8 cellular contexts compared by ENCODE assay signal in genomic region chr16:8621221-8621571, GRCh38. TPM values are rescaled to one million over a fixed set of nuclear protein-coding genes. Genes with fewer than 3 reads are reported as not detected.
A peak's percentile ranks its signal among the peaks of the same experiment; 100 is the strongest.
DNase-seq lines count a peak whose midpoint lies in the region; ATAC-seq and TF ChIP-seq lines count a peak whose summit lies in the region.

No MANE protein-coding gene starts in this region.

- no peaks in the 10 kb centered on the region for H3K9me3 ChIP-seq in SJCRH30 (replicated peaks)

- TF ChIP-seq CTCF in GM12875 (IDR thresholded peaks at IDR 0.05; ENCODE audit: borderline replicate concordance, insufficient read depth, low read depth, low read length) = no peak
- TF ChIP-seq CTCF in fibroblast of pulmonary artery (IDR thresholded peaks at IDR 0.05; ENCODE audit: low read length, missing control alignments) = no peak

- no peak for DNase-seq in SJCRH30
- peak; percentile 4 for DNase-seq in fibroblast of pulmonary artery (ENCODE audit: low read depth)
- DNase-seq in renal cortical epithelial cell (ENCODE audit: low read depth) = peak; percentile 1
- DNase-seq in hepatic stellate cell (ENCODE audit: low spot score) = no peak
- DNase-seq in kidney tubule cell (ENCODE audit: low spot score) = no peak
- no peak for DNase-seq in Ammon's horn (ENCODE audit: low spot score)

- H3K4me3 ChIP-seq in GM12875 (ENCODE audit: low read depth, low read length) (peak overlapping the region; percentile 60), SJCRH30 (peak overlapping the region; percentile 97), fibroblast of pulmonary artery (replicated peaks; ENCODE audit: low read depth, low read length) (peak overlapping the region; percentile 87)

- peaks cover 4% of the 10 kb centered on the region; the same call in 1 of the 2 replicates for H3K4me1 ChIP-seq in SJCRH30

- H3K27me3 ChIP-seq in SJCRH30 = 0 out of 2 replicates have a peak, but pooled peaks cover 4% of the 10 kb centered on the region

- no peak for ATAC-seq in HG02763 (IDR thresholded peaks at IDR 0.05; ENCODE audit: unreplicated experiment)

- peaks cover 8% of the 10 kb centered on the region for H3K36me3 ChIP-seq in SJCRH30

- no peak overlapping the region for H3K27ac ChIP-seq in SJCRH30

RNA-seq across cellular contexts. Expression of gene METTL22, which starts 0.3 kb away (rescaled TPM):
- total RNA-seq in SJCRH30 (2014; rRNA removed; shearing (Covaris generic)) = 11.3 and 15.2 TPM in 2 replicates
- 16.5 and 17.0 TPM in 2 replicates for total RNA-seq in renal cortical epithelial cell

RNA-seq across cellular contexts. Expression of gene TMEM114, which starts 30.9 kb away (rescaled TPM):
- not detected in 2 replicates for total RNA-seq in SJCRH30 (2014; rRNA removed; shearing (Covaris generic))
- total RNA-seq in renal cortical epithelial cell = not detected in 2 replicates

RNA-seq across cellular contexts. Expression of gene ABAT, which starts 53.2 kb away (rescaled TPM):
- 79.1 and 80.0 TPM in 2 replicates for total RNA-seq in SJCRH30 (2014; rRNA removed; shearing (Covaris generic))
- 3.8 and 5.9 TPM in 2 replicates for total RNA-seq in renal cortical epithelial cell

Comparison
In these comparisons a context has a peak if more than half of its experiments do, and no peak if none do; other contexts are left out.
1. DNase-seq: peak in fibroblast of pulmonary artery (single experiment) and renal cortical epithelial cell (single experiment); none in SJCRH30 (0 of 2), hepatic stellate cell (single experiment), kidney tubule cell (single experiment) and Ammon's horn (single experiment).
2. RNA of gene ABAT, which starts 53.2 kb away (total RNA-seq): 79.1 to 80.0 TPM in SJCRH30; 3.8 to 5.9 TPM in renal cortical epithelial cell; every median in the first group is over 10 times any median in the second.
3. Peak in every context shown above with its lines, with median percentiles within 50 percentile points of each other: H3K4me3 ChIP-seq.